ENCODE assay signal across 18 cellular contexts in the genomic region with DNA sequence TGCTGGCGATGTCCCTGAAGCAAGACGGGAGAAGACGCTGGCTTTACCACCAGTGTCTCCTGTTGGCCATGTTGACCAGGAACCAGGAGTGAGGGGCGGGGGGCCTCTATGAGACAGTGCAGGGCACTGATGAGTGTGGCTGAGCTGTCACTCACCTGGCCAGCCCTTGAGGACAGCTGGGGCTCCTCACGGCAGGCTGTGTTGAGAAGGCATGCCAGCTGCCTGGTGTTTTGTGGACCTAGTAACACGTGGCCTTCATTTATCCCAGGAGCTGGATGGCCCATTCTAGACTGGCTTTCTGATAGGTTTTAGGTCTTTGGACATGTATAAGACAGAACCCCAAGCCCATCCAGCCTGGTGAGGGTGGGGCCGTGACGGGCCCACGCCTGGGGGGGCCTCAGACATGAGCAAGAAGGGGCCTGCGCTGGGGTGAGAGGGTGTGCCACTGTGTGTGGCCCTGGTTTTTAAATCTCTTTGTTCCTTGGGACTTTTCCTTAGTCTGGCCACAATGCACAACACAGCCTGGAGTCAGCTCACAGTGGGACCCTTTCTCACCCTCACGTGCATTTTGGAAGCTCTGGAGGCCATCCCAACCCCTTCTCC. TPM values are rescaled to one million over a fixed set of nuclear protein-coding genes. Genes with fewer than 3 reads are reported as not detected.
DNase-seq lines count a peak whose midpoint lies in the region; ATAC-seq and TF ChIP-seq lines count a peak whose summit lies in the region.
"Had no signal": no experiment of that assay in that cellular context is flagged by ENCODE, and none has a peak within 500 bp of the region (broad histone marks: within the 10 kb centered on the region; RNA-seq: fewer than 3 reads in every experiment).

No MANE protein-coding gene starts in this region.

- intact Hi-C loops in left ventricle myocardium superior (cut with micrococcal nuclease) = no loop called here
- intact Hi-C loops in activated T-helper 2 cell treated with anti-CD3 and anti-CD28 coated beads, Interferon-gamma antibody, Interleukin-2, Interleukin-4, amounts not matched to agents 10 μg/mL and 5 μg/mL and 100 μg/mL, durations not matched to agents 14 hours and 24 hours and 36 hours (cut with micrococcal nuclease) = no loop called here

- H3K27me3 ChIP-seq in cardiac muscle cell (no peaks in the 10 kb centered on the region), foreskin keratinocyte (no peaks in the 10 kb centered on the region)
- H3K27me3 ChIP-seq: ascending aorta, heart right ventricle had no signal

- H3K4me1 Mint-ChIP-seq in activated T-helper 2 cell treated with anti-CD3 and anti-CD28 coated beads, Interferon-gamma antibody, Interleukin-2, Interleukin-4, amounts not matched to agents 10 μg/mL and 5 μg/mL and 100 μg/mL, durations not matched to agents 14 hours and 24 hours and 36 hours (ENCODE audit: low read depth) = peaks cover 11% of the 10 kb centered on the region

- peaks cover 43% of the 10 kb centered on the region for H3K36me3 Mint-ChIP-seq in activated T-helper 2 cell treated with anti-CD3 and anti-CD28 coated beads, Interferon-gamma antibody, Interleukin-2, Interleukin-4, amounts not matched to agents 10 μg/mL and 5 μg/mL and 100 μg/mL, durations not matched to agents 14 hours and 24 hours and 36 hours (ENCODE audit: low read depth)

- ATAC-seq in left ventricle myocardium superior = no peak
- ATAC-seq in foreskin keratinocyte = no peak
- no peak for ATAC-seq in HG03108 (IDR thresholded peaks at IDR 0.05; ENCODE audit: unreplicated experiment)

- peak overlapping the region; percentile 62 for H3K27ac Mint-ChIP-seq in activated T-helper 2 cell treated with anti-CD3 and anti-CD28 coated beads, Interferon-gamma antibody, Interleukin-2, Interleukin-4, amounts not matched to agents 10 μg/mL and 5 μg/mL and 100 μg/mL, durations not matched to agents 14 hours and 24 hours and 36 hours
- H3K27ac Mint-ChIP-seq: activated CD8-positive, alpha-beta T cell treated with anti-CD3 and anti-CD28 coated beads for 36 hours; activated T-helper 1 cell treated with anti-CD3 and anti-CD28 coated beads, Interleukin-12 subunit alpha, Interleukin-12 subunit beta, Interleukin-2, Interleukin-4 antibody, amounts not matched to agents 30 ng/mL and 10 ng/mL and 1 ng/mL, durations not matched to agents 14 hours and 24 hours and 36 hours; dendritic cell treated with granulocyte-macrophage colony-stimulating factor and Interleukin-4, amounts not matched to agents 40 ng/mL and 50 ng/mL, for 4 days had no signal

- H3K4me1 ChIP-seq in cardiac muscle cell (ENCODE audit: low read depth) (no peaks in the 10 kb centered on the region), foreskin keratinocyte (no peaks in the 10 kb centered on the region)
- H3K4me1 ChIP-seq: ascending aorta, Caco-2 had no signal

- H3K9me3 Mint-ChIP-seq in activated T-helper 2 cell treated with anti-CD3 and anti-CD28 coated beads, Interferon-gamma antibody, Interleukin-2, Interleukin-4, amounts not matched to agents 10 μg/mL and 5 μg/mL and 100 μg/mL, durations not matched to agents 14 hours and 24 hours and 36 hours = no peaks in the 10 kb centered on the region
- H3K9me3 Mint-ChIP-seq: activated CD8-positive, alpha-beta T cell treated with anti-CD3 and anti-CD28 coated beads for 36 hours; activated T-helper 1 cell treated with anti-CD3 and anti-CD28 coated beads, Interleukin-12 subunit alpha, Interleukin-12 subunit beta, Interleukin-2, Interleukin-4 antibody, amounts not matched to agents 30 ng/mL and 10 ng/mL and 1 ng/mL, durations not matched to agents 14 hours and 24 hours and 36 hours; dendritic cell treated with granulocyte-macrophage colony-stimulating factor and Interleukin-4, amounts not matched to agents 40 ng/mL and 50 ng/mL, for 4 days; mesothelial cell of epicardium had no signal

- H3K4me3 ChIP-seq in cardiac muscle cell = no peak overlapping the region
- H3K4me3 ChIP-seq: ascending aorta, heart right ventricle had no signal

- TF ChIP-seq CTCF in cardiac muscle cell (IDR thresholded peaks at IDR 0.05; ENCODE audit: low read depth, low read length) = no peak
- no peak for TF ChIP-seq CTCF in foreskin keratinocyte (conservative IDR thresholded peaks at IDR 0.05)

- peaks cover 10% of the 10 kb centered on the region for H3K36me3 ChIP-seq in cardiac muscle cell

- no peak overlapping the region for H3K4me3 Mint-ChIP-seq in activated T-helper 2 cell treated with anti-CD3 and anti-CD28 coated beads, Interferon-gamma antibody, Interleukin-2, Interleukin-4, amounts not matched to agents 10 μg/mL and 5 μg/mL and 100 μg/mL, durations not matched to agents 14 hours and 24 hours and 36 hours (ENCODE audit: low read depth)
- H3K4me3 Mint-ChIP-seq: activated CD8-positive, alpha-beta T cell treated with anti-CD3 and anti-CD28 coated beads for 36 hours; activated T-helper 1 cell treated with anti-CD3 and anti-CD28 coated beads, Interleukin-12 subunit alpha, Interleukin-12 subunit beta, Interleukin-2, Interleukin-4 antibody, amounts not matched to agents 30 ng/mL and 10 ng/mL and 1 ng/mL, durations not matched to agents 14 hours and 24 hours and 36 hours; dendritic cell treated with granulocyte-macrophage colony-stimulating factor and Interleukin-4, amounts not matched to agents 40 ng/mL and 50 ng/mL, for 4 days; mesothelial cell of epicardium had no signal

- DNase-seq in cardiac muscle cell (ENCODE audit: low read depth in 1 of 2, low spot score in 1 of 2) (no peak), left ventricle myocardium superior (no peak), myocyte (ENCODE audit: low read depth) (peak; percentile 73), foreskin keratinocyte (no peak), NCI-H226 (no peak), NCI-H146 treated with DMSO at 0.1 percent for 48 hours (lab: John Stamatoyannopoulos, UW; ENCODE audit: unreplicated experiment) (no peak)
- no peak for DNase-seq in activated T-helper 2 cell treated with anti-CD3 and anti-CD28 coated beads, Interferon-gamma antibody, Interleukin-2, Interleukin-4, amounts not matched to agents 10 μg/mL and 5 μg/mL and 100 μg/mL, durations not matched to agents 14 hours and 24 hours and 36 hours (ENCODE audit: low spot score)
- DNase-seq: Caco-2; NCI-H1417; NCI-H446; stimulated activated CD4-positive, alpha-beta T cell treated with anti-CD3 and anti-CD28 coated beads, Interleukin-4, amount 100 ng/mL, for 4 hours had no signal

- peak overlapping the region; percentile 48 for H3K27ac ChIP-seq in cardiac muscle cell
- no peak overlapping the region for H3K27ac ChIP-seq in foreskin keratinocyte
- H3K27ac ChIP-seq: ascending aorta had no signal

- no peaks in the 10 kb centered on the region for H3K27me3 Mint-ChIP-seq in activated T-helper 2 cell treated with anti-CD3 and anti-CD28 coated beads, Interferon-gamma antibody, Interleukin-2, Interleukin-4, amounts not matched to agents 10 μg/mL and 5 μg/mL and 100 μg/mL, durations not matched to agents 14 hours and 24 hours and 36 hours (ENCODE audit: low read depth)
- H3K27me3 Mint-ChIP-seq: activated CD8-positive, alpha-beta T cell treated with anti-CD3 and anti-CD28 coated beads for 36 hours; dendritic cell treated with granulocyte-macrophage colony-stimulating factor and Interleukin-4, amounts not matched to agents 40 ng/mL and 50 ng/mL, for 4 days had no signal

- H3K9me3 ChIP-seq in cardiac muscle cell (ENCODE audit: low read depth) = no peaks in the 10 kb centered on the region
- H3K9me3 ChIP-seq: ascending aorta, Caco-2, heart right ventricle had no signal

RNA-seq across cellular contexts. Expression of a gene that starts 10.5 kb away (rescaled TPM):
- total RNA-seq in cardiac muscle cell (83.6 and 115 TPM in 2 replicates), left ventricle myocardium superior (17.9 TPM), myocyte (83.4 and 107 TPM in 2 replicates), foreskin keratinocyte (26.2 and 30.4 TPM in 2 replicates)
- polyA plus RNA-seq in cardiac muscle cell (190 and 223 TPM in 2 replicates), foreskin keratinocyte (37.6 and 47.1 TPM in 2 replicates)
- 139 and 143 TPM in 2 replicates for total RNA-seq in activated T-helper 2 cell treated with anti-CD3 and anti-CD28 coated beads, Interferon-gamma antibody, Interleukin-2, Interleukin-4, amounts not matched to agents 10 μg/mL and 5 μg/mL and 100 μg/mL, durations not matched to agents 14 hours and 24 hours and 36 hours
- polyA plus RNA-seq in myocyte (2012) = 113 TPM

RNA-seq across cellular contexts. Expression of a gene that starts 25.6 kb away (rescaled TPM):
- total RNA-seq in cardiac muscle cell (95.6 and 97.9 TPM in 2 replicates), left ventricle myocardium superior (45.7 TPM), myocyte (205 and 262 TPM in 2 replicates), foreskin keratinocyte (44.7 and 45.4 TPM in 2 replicates)
- polyA plus RNA-seq in cardiac muscle cell (87.9 and 101 TPM in 2 replicates), foreskin keratinocyte (44.0 and 44.5 TPM in 2 replicates)
- total RNA-seq in activated T-helper 2 cell treated with anti-CD3 and anti-CD28 coated beads, Interferon-gamma antibody, Interleukin-2, Interleukin-4, amounts not matched to agents 10 μg/mL and 5 μg/mL and 100 μg/mL, durations not matched to agents 14 hours and 24 hours and 36 hours = 105 and 106 TPM in 2 replicates
- 93.0 TPM for polyA plus RNA-seq in myocyte (2012)
